ENCODE assay signal across 10 cellular contexts in genomic region chr19:29837448-29837961, GRCh38. TPM values are rescaled to one million over a fixed set of nuclear protein-coding genes. Genes with fewer than 3 reads are reported as not detected.
DNase-seq lines count a peak whose midpoint lies in the region; ATAC-seq and TF ChIP-seq lines count a peak whose summit lies in the region.
"Had no signal": no experiment of that assay in that cellular context is flagged by ENCODE, and none has a peak within 500 bp of the region (broad histone marks: within the 10 kb centered on the region; RNA-seq: fewer than 3 reads in every experiment).

No MANE protein-coding gene starts in this region.

- no peak for TF ChIP-seq POLR2A in lower leg skin (IDR thresholded peaks at IDR 0.05)
- no peak for TF ChIP-seq POLR2A in stomach (IDR thresholded peaks at IDR 0.05)

- peak; percentile 71 for DNase-seq in GM19238 (ENCODE audit: insufficient read length, low spot score)
- DNase-seq in activated CD8-positive, alpha-beta memory T cell treated with anti-CD3 and anti-CD28 coated beads, Interleukin-2, amount 50 U/mL, for 48 hours = peak; percentile 67
- peak in 1 of 2 donors; percentile 56 for DNase-seq in stimulated activated effector memory CD8-positive, alpha-beta T cell treated with anti-CD3 and anti-CD28 coated beads, Interleukin-12 subunit alpha, Interleukin-12 subunit beta, amount 100 ng/mL, for 72 hours (ENCODE audit: low spot score in 2 of 2)
- DNase-seq in NCI-H82 (lab: John Stamatoyannopoulos, UW) = no peak
- no peak for DNase-seq in lower leg skin (ENCODE audit: low spot score in 2 of 2)
- DNase-seq in A673 (ENCODE audit: low spot score) = no peak
- DNase-seq in stomach = no peak
- DNase-seq: foreskin melanocyte, sigmoid colon had no signal

- H3K36me3 Mint-ChIP-seq in stimulated activated effector memory CD8-positive, alpha-beta T cell treated with anti-CD3 and anti-CD28 coated beads, Interleukin-12 subunit alpha, Interleukin-12 subunit beta, amount 100 ng/mL, for 72 hours = peaks cover 7% of the 10 kb centered on the region

- TF ChIP-seq EP300 in stomach (IDR thresholded peaks at IDR 0.05) = no peak

- WGBS in lower leg skin, 2 donors = 70 to 74% methylated on average over 6 of the region's 6 CpGs
- WGBS in stomach, 5 donors = 47 to 61% (median 58%) methylated on average over 6 of the region's 6 CpGs

- peak; percentile 84 for ATAC-seq in HG02973 (IDR thresholded peaks at IDR 0.05; ENCODE audit: unreplicated experiment)
- peak; percentile 79 for ATAC-seq in stimulated activated effector memory CD8-positive, alpha-beta T cell treated with anti-CD3 and anti-CD28 coated beads, Interleukin-12 subunit alpha, Interleukin-12 subunit beta, amount 100 ng/mL, for 72 hours

- H3K9me3 Mint-ChIP-seq in stimulated activated effector memory CD8-positive, alpha-beta T cell treated with anti-CD3 and anti-CD28 coated beads, Interleukin-12 subunit alpha, Interleukin-12 subunit beta, amount 100 ng/mL, for 72 hours = no peaks in the 10 kb centered on the region

- H3K4me1 Mint-ChIP-seq in stimulated activated effector memory CD8-positive, alpha-beta T cell treated with anti-CD3 and anti-CD28 coated beads, Interleukin-12 subunit alpha, Interleukin-12 subunit beta, amount 100 ng/mL, for 72 hours = peaks cover 22% of the 10 kb centered on the region

- H3K9me3 ChIP-seq in A673 (ENCODE audit: low read depth, low read length, poor library complexity, severe bottlenecking) (no peaks in the 10 kb centered on the region), stomach (no peaks in the 10 kb centered on the region)
- H3K9me3 ChIP-seq: sigmoid colon had no signal

- H3K36me3 ChIP-seq in A673 (ENCODE audit: insufficient read depth, low read length, poor library complexity, severe bottlenecking) (no peaks in the 10 kb centered on the region), stomach (no peaks in the 10 kb centered on the region)
- H3K36me3 ChIP-seq: sigmoid colon had no signal

- POLR2A ChIA-PET in A673 (lab: Charles Lee; ENCODE audit: low non-redundant PET) = no interaction called here

- BruUV-seq in A673 (replicated peaks; lab: Mats Ljungman, UMichigan) = no TSS peak

- H3K27ac Mint-ChIP-seq in stimulated activated effector memory CD8-positive, alpha-beta T cell treated with anti-CD3 and anti-CD28 coated beads, Interleukin-12 subunit alpha, Interleukin-12 subunit beta, amount 100 ng/mL, for 72 hours = peak overlapping the region; percentile 81

- no peaks in the 10 kb centered on the region for H3K4me1 ChIP-seq in A673 (ENCODE audit: insufficient read depth, low read length, poor library complexity, severe bottlenecking)
- no peaks in the 10 kb centered on the region for H3K4me1 ChIP-seq in stomach
- H3K4me1 ChIP-seq: sigmoid colon had no signal

- H3K27ac ChIP-seq in A673 (ENCODE audit: low read depth, low read length, poor library complexity, severe bottlenecking) (no peak overlapping the region), stomach (no peak overlapping the region)
- H3K27ac ChIP-seq: sigmoid colon had no signal

- no peak overlapping the region for H3K4me3 ChIP-seq in lower leg skin (ENCODE audit: low read depth, poor library complexity, severe bottlenecking)
- no peak overlapping the region for H3K4me3 ChIP-seq in A673 (ENCODE audit: low read depth, low read length, poor library complexity, severe bottlenecking)
- H3K4me3 ChIP-seq in stomach = no peak overlapping the region
- H3K4me3 ChIP-seq: sigmoid colon had no signal

- H3K4me3 Mint-ChIP-seq in stimulated activated effector memory CD8-positive, alpha-beta T cell treated with anti-CD3 and anti-CD28 coated beads, Interleukin-12 subunit alpha, Interleukin-12 subunit beta, amount 100 ng/mL, for 72 hours = peak overlapping the region; percentile 45

- TF ChIP-seq CTCF in lower leg skin (IDR thresholded peaks at IDR 0.05) (no peak), A673 (conservative IDR thresholded peaks at IDR 0.05; ENCODE audit: low read depth, low read length) (no peak), stomach (IDR thresholded peaks at IDR 0.05) (no peak)

- CTCF ChIA-PET in A673 (lab: Charles Lee) = interaction anchor here (0.6 kb wide), 1 partner anchor 82 kb away, joined by 3 read pairs; no protein-coding TSS in a partner anchor

- H3K27me3 ChIP-seq in A673 (replicated peaks; ENCODE audit: insufficient read depth, low read depth, low read length, poor library complexity) = peaks cover 33% of the 10 kb centered on the region
- peaks cover 0 to 29% (median 4%) of the 10 kb centered on the region in 3 donors for H3K27me3 ChIP-seq in stomach

- intact Hi-C loops in lower leg skin (cut with DNase I; ENCODE audit: low total_unique reads) = no loop called here
- intact Hi-C loops in A673 (cut with micrococcal nuclease; ENCODE audit: unreplicated experiment) = no loop called here
- intact Hi-C loops in stomach (cut with DNase I; ENCODE audit: low total_unique reads) = no loop called here

RNA-seq across cellular contexts. Expression of gene CCNE1, which starts 25.7 kb away (rescaled TPM):
- 10 to 100 TPM in 3 of 4 donors, 1 to 10 TPM in 1; 9.1 to 15.6 (median 13.0) TPM for total RNA-seq in lower leg skin
- total RNA-seq in A673 (2021) = 8.9 and 12.0 TPM in 2 replicates
- 1 to 10 TPM in 2 of 5 donors, not detected in 3; 3.2 to 3.7 TPM for total RNA-seq in stomach
- polyA plus RNA-seq in stomach = 1 to 10 TPM; 1.7 to 3.1 (median 2.6) TPM

Comparison
In these comparisons a context has a peak if more than half of its experiments do, and no peak if none do; other contexts are left out.
1. DNase-seq: peak in GM19238 (single experiment) and activated CD8-positive, alpha-beta memory T cell treated with anti-CD3 and anti-CD28 coated beads, Interleukin-2, amount 50 U/mL, for 48 hours (single experiment); none in NCI-H82 (single experiment), lower leg skin (0 of 2), A673 (single experiment) and stomach (single experiment).